In genomic region chr10:34638405-34639054, GRCh38 we compare ENCODE assay signal across 8 cellular contexts.
A peak's percentile ranks its signal among the peaks of the same experiment; 100 is the strongest.
DNase-seq lines count a peak whose midpoint lies in the region; ATAC-seq and TF ChIP-seq lines count a peak whose summit lies in the region.

No MANE protein-coding gene starts in this region.

- peaks cover 8% of the 10 kb centered on the region for H3K4me1 ChIP-seq in OCI-LY7 (ENCODE audit: insufficient read depth, low read length, poor library complexity, severe bottlenecking)

- no peak overlapping the region for H3K27ac Mint-ChIP-seq in neural crest cell (ENCODE audit: unreplicated experiment)

- no peaks in the 10 kb centered on the region for H3K27me3 Mint-ChIP-seq in neural crest cell (ENCODE audit: low read depth)

- DNase-seq in activated CD4-positive, CD25-positive, alpha-beta regulatory T cell (lab: John Stamatoyannopoulos, UW): peak; percentile 3 to 47 (median 18)
- peak; percentile 74 for DNase-seq in OCI-LY7 (ENCODE audit: low spot score)
- DNase-seq in activated T-cell treated with anti-CD3 and anti-CD28 coated beads, Interleukin-2, amount 50 U/mL, for 1 hour: peak; percentile 55
- DNase-seq in fibroblast of gingiva (ENCODE audit: low read depth): peak; percentile 87
- peak; percentile 93 for DNase-seq in neural crest cell (ENCODE audit: low read depth, low spot score)
- peak; percentile 73 for DNase-seq in stromal cell of bone marrow (ENCODE audit: low read depth)

- no peaks in the 10 kb centered on the region for H3K9me3 Mint-ChIP-seq in neural crest cell

- H3K79me2 ChIP-seq in OCI-LY7 (ENCODE audit: insufficient read depth, low read depth, low read length): no peaks in the 10 kb centered on the region

- no peak for ATAC-seq in activated CD4-positive, CD25-positive, alpha-beta regulatory T cell treated with anti-CD3 and anti-CD28 coated beads, Interleukin-2, amount 50 U/mL, for 24 hours
- peak; percentile 45 for ATAC-seq in HG03571 (IDR thresholded peaks at IDR 0.05; ENCODE audit: unreplicated experiment)

- H3K9me2 ChIP-seq in OCI-LY7 (ENCODE audit: insufficient read depth, low read length): no peaks in the 10 kb centered on the region

- no peak overlapping the region for H3K4me3 ChIP-seq in OCI-LY7 (ENCODE audit: low read depth, low read length, poor library complexity, severe bottlenecking)

- H3K27ac ChIP-seq in OCI-LY7 (ENCODE audit: low read depth, low read length, poor library complexity, severe bottlenecking): no peak overlapping the region

- POLR2A ChIA-PET in OCI-LY7 (lab: Charles Lee): interaction anchor here (0.5 to 1.0 kb wide), 2 partner anchors 9 to 667 kb away, joined by 5 read pairs; no protein-coding TSS in a partner anchor

- peaks cover 53% of the 10 kb centered on the region for H3K4me1 Mint-ChIP-seq in neural crest cell

- peak overlapping the region; percentile 38; the same call in 1 of the 2 replicates for H3K4me2 ChIP-seq in OCI-LY7 (ENCODE audit: low read length)

- H2AFZ ChIP-seq in OCI-LY7 (ENCODE audit: low read length): peak overlapping the region; percentile 69; the same call in 1 of the 2 replicates

- intact Hi-C loops in OCI-LY7 (cut with micrococcal nuclease; ENCODE audit: unreplicated experiment): loop anchor here (1.0 to 5.0 kb wide), 3 partner anchors 116 to 1446 kb away; no protein-coding TSS in a partner anchor

- no peaks in the 10 kb centered on the region for H3K9me3 ChIP-seq in OCI-LY7 (ENCODE audit: low read length)

- no peak overlapping the region for H3K4me3 Mint-ChIP-seq in neural crest cell

- H3K36me3 Mint-ChIP-seq in neural crest cell (ENCODE audit: low read depth): no peaks in the 10 kb centered on the region

- TF ChIP-seq CTCF in OCI-LY7 (conservative IDR thresholded peaks at IDR 0.05; ENCODE audit: low read length): peak; percentile 98
- TF ChIP-seq CTCF in neural crest cell (conservative IDR thresholded peaks at IDR 0.05): peak; percentile 97

- BruUV-seq in OCI-LY7 (replicated peaks; lab: Mats Ljungman, UMichigan): no TSS peak

- no peaks in the 10 kb centered on the region for H4K20me1 ChIP-seq in OCI-LY7 (ENCODE audit: insufficient read depth, low read length)

- CTCF ChIA-PET in OCI-LY7 (lab: Charles Lee; ENCODE audit: unreplicated experiment): no interaction called here

- no peaks in the 10 kb centered on the region for H3K36me3 ChIP-seq in OCI-LY7 (ENCODE audit: insufficient read depth, low read length)

Comparison
In these comparisons a context has a peak if more than half of its experiments do, and no peak if none do; other contexts are left out.
1. DNase-seq: peak in every context shown above with its lines; median percentile 93 in neural crest cell; 87 in fibroblast of gingiva; 74 in OCI-LY7; 73 in stromal cell of bone marrow; 55 in activated T-cell treated with anti-CD3 and anti-CD28 coated beads, Interleukin-2, amount 50 U/mL, for 1 hour; 18 in activated CD4-positive, CD25-positive, alpha-beta regulatory T cell.